Comparison of ENCODE assay signal across 22 cellular contexts in the genomic region with DNA sequence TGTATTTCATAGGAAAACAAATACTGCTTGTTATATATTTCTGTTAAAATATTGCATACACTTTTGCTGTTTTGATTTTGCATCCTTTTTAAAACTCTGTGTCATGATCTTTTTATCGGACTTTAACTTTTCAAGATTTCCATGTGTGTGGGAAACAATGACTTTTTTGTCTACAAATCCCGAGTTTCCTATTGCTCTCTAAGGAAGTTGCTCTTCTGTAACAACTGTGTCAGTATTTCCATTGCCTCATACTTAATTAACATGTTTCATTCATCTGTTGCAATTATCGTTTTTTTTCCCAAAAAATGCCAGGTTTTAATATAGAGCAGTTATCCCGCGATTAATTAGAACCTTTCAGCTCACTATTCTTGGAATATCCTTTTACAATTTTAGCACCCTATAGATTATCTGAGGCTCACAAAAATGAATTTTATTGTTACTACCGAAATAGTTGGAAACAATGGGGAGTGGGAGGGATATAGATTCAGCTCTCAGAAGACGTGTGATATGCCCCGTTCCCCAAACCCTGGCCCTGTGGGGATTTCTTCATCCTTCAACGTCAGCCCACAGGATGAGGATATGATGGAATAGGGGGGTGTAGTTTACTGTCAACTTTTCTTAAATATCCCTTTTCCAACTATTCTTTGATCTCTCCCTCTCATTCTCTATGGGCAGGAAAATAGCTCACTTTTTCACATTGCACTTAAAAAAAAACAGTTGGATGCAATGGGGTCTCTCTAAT.
"Had no signal": no experiment of that assay in that cellular context is flagged by ENCODE, and none has a peak within 500 bp of the region (broad histone marks: within the 10 kb centered on the region; RNA-seq: fewer than 3 reads in every experiment).

No MANE protein-coding gene starts in this region.

- DNase-seq: activated naive CD4-positive, alpha-beta T cell treated with Interleukin-2 at 50 U/mL for 16 hours; activated naive CD8-positive, alpha-beta T cell treated with anti-CD3 and anti-CD28 coated beads for 36 hours; activated T-cell treated with anti-CD3 and anti-CD28 coated beads, Interleukin-2, amount 50 U/mL, for 24 hours; amniotic stem cell; cerebellar nuclear complex; endodermal cell; esophagus squamous epithelium; foreskin fibroblast; glutamatergic neuron; hypothalamus; midbrain; natural killer cell; right lobe of liver; small intestine; stimulated activated CD4-positive, alpha-beta T cell treated with anti-CD3 and anti-CD28 coated beads, Interleukin-15, amount 100 ng/mL, for 24 hours; stimulated activated CD8-positive, alpha-beta memory T cell treated with anti-CD3 and anti-CD28 coated beads, Interleukin-4, amount 100 ng/mL, for 48 hours; stimulated activated naive CD4-positive, alpha-beta T cell; T-helper 9 cell; testis; upper lobe of left lung had no signal

- H3K4me3 ChIP-seq: coronary artery, esophagus squamous epithelium, right lobe of liver, testis, upper lobe of left lung had no signal

- H3K79me2 ChIP-seq: parathyroid adenoma had no signal

- H3K27me3 ChIP-seq: esophagus squamous epithelium, right lobe of liver, testis, upper lobe of left lung had no signal

- H3K4me1 ChIP-seq: parathyroid adenoma, testis, upper lobe of left lung had no signal

- H3K9me3 ChIP-seq: esophagus squamous epithelium, right lobe of liver, testis, upper lobe of left lung had no signal

- H3K27ac ChIP-seq: coronary artery, esophagus squamous epithelium, parathyroid adenoma, right lobe of liver, testis, upper lobe of left lung had no signal

- H3K36me3 ChIP-seq: esophagus squamous epithelium, right lobe of liver, upper lobe of left lung had no signal

- H2AFZ ChIP-seq: parathyroid adenoma had no signal

- FAIRE-seq: small intestine had no signal
